18 cellular contexts compared by ENCODE assay signal in genomic region chr20:37643400-37643799, GRCh38.
"Had no signal": no experiment of that assay in that cellular context is flagged by ENCODE, and none has a peak within 500 bp of the region (broad histone marks: within the 10 kb centered on the region; RNA-seq: fewer than 3 reads in every experiment).

No MANE protein-coding gene starts in this region.

- H3K36me3 ChIP-seq: breast epithelium, heart right ventricle, stomach, thoracic aorta, upper lobe of left lung had no signal

- H3K9me3 Mint-ChIP-seq: activated naive CD4-positive, alpha-beta T cell treated with anti-CD3 and anti-CD28 coated beads, Interleukin-2, amount 10 ng/mL, durations not matched to agents 7 days and 5 days; immature natural killer cell; neural crest cell had no signal

- H3K9me3 ChIP-seq: breast epithelium, heart right ventricle, mucosa of descending colon, stomach, thoracic aorta, upper lobe of left lung had no signal

- H3K27ac ChIP-seq: breast epithelium, heart right ventricle, stomach, thoracic aorta, upper lobe of left lung had no signal

- DNase-seq: activated CD4-positive, alpha-beta T cell treated with anti-CD3 and anti-CD28 coated beads for 4 hours; activated CD8-positive, alpha-beta memory T cell treated with anti-CD3 and anti-CD28 coated beads for 24 hours; activated naive CD4-positive, alpha-beta T cell treated with anti-CD3 and anti-CD28 coated beads, Interleukin-2, amount 10 ng/mL, durations not matched to agents 7 days and 5 days; cerebellar nuclear complex; effector CD4-positive, alpha-beta T cell; heart right ventricle; immature natural killer cell; left ventricle myocardium superior; mucosa of descending colon; naive B cell; stimulated activated CD4-positive, alpha-beta T cell treated with anti-CD3 and anti-CD28 coated beads, Interleukin-12 subunit alpha, Interleukin-12 subunit beta, amount 100 ng/mL, for 4 hours; stomach; upper lobe of left lung had no signal

- H3K27me3 ChIP-seq: upper lobe of left lung had no signal

- H3K27ac Mint-ChIP-seq: activated naive CD4-positive, alpha-beta T cell treated with anti-CD3 and anti-CD28 coated beads, Interleukin-2, amount 10 ng/mL, durations not matched to agents 7 days and 5 days; immature natural killer cell; memory B cell; naive B cell; progenitor cell of endocrine pancreas had no signal

- H3K4me1 Mint-ChIP-seq: activated naive CD4-positive, alpha-beta T cell treated with anti-CD3 and anti-CD28 coated beads, Interleukin-2, amount 10 ng/mL, durations not matched to agents 7 days and 5 days; immature natural killer cell; naive B cell; neural crest cell had no signal

- ATAC-seq: heart right ventricle, left ventricle myocardium superior, mucosa of descending colon had no signal

- H3K4me1 ChIP-seq: breast epithelium, stomach, upper lobe of left lung had no signal

- H3K4me3 Mint-ChIP-seq: activated naive CD4-positive, alpha-beta T cell treated with anti-CD3 and anti-CD28 coated beads, Interleukin-2, amount 10 ng/mL, durations not matched to agents 7 days and 5 days; immature natural killer cell; memory B cell; naive B cell; neural crest cell had no signal

- H3K4me3 ChIP-seq: breast epithelium, heart right ventricle, mucosa of descending colon, stomach, thoracic aorta, upper lobe of left lung had no signal

- H3K36me3 Mint-ChIP-seq: activated naive CD4-positive, alpha-beta T cell treated with anti-CD3 and anti-CD28 coated beads, Interleukin-2, amount 10 ng/mL, durations not matched to agents 7 days and 5 days; immature natural killer cell; memory B cell; naive B cell had no signal
